15 cellular contexts compared by ENCODE assay signal in genomic region chr7:7773334-7774308, GRCh38. TPM values are rescaled to one million over a fixed set of nuclear protein-coding genes. Genes with fewer than 3 reads are reported as not detected.
DNase-seq lines count a peak whose midpoint lies in the region; ATAC-seq and TF ChIP-seq lines count a peak whose summit lies in the region.
"Had no signal": no experiment of that assay in that cellular context is flagged by ENCODE, and none has a peak within 500 bp of the region (broad histone marks: within the 10 kb centered on the region; RNA-seq: fewer than 3 reads in every experiment).

No MANE protein-coding gene starts in this region.

- no peaks in the 10 kb centered on the region for H3K9me3 ChIP-seq in spleen
- H3K9me3 ChIP-seq in transverse colon, result no peaks in the 10 kb centered on the region
- H3K9me3 ChIP-seq: A549, thoracic aorta had no signal

- H3K4me3 ChIP-seq in GM23338, result no peak overlapping the region; the same call in 1 of the 2 replicates
- no peak overlapping the region for H3K4me3 ChIP-seq in spleen
- H3K4me3 ChIP-seq in transverse colon, result no peak overlapping the region
- H3K4me3 ChIP-seq: A549, thoracic aorta had no signal

- intact Hi-C loops in spleen (cut with DNase I; ENCODE audit: low total_unique reads), result no loop called here
- intact Hi-C loops in transverse colon (cut with DNase I; ENCODE audit: low total_unique reads), result no loop called here

- H2AFZ ChIP-seq in GM23338, result no peak overlapping the region

- peaks cover 26% of the 10 kb centered on the region for H3K4me1 Mint-ChIP-seq in GM23338

- H3K9me2 ChIP-seq in GM23338 (ENCODE audit: insufficient read depth), result peaks cover 4% of the 10 kb centered on the region; the same call in 1 of the 2 replicates

- H4K20me1 ChIP-seq in GM23338 (replicated peaks; ENCODE audit: insufficient read depth), result no peaks in the 10 kb centered on the region

- no peak for TF ChIP-seq EP300 in transverse colon (IDR thresholded peaks at IDR 0.05; ENCODE audit: low read depth)

- H3K27ac ChIP-seq in GM23338 (ENCODE audit: low read depth) (no peak overlapping the region), spleen (peak overlapping the region in 5 of 8 donors; percentile 5 to 58 (median 54)), transverse colon (no peak overlapping the region)
- H3K27ac ChIP-seq: A549, thoracic aorta had no signal

- H3K4me2 ChIP-seq in GM23338, result peak overlapping the region; percentile 34; the same call in 1 of the 2 replicates
- H3K4me2 ChIP-seq: A549 had no signal

- ATAC-seq in GM23338 (peak; percentile 54), HG03460 (IDR thresholded peaks at IDR 0.05; ENCODE audit: unreplicated experiment) (peak; percentile 66)
- ATAC-seq: A549; activated CD8-positive, alpha-beta T cell treated with anti-CD3 and anti-CD28 coated beads, Interleukin-2, amount 10 ng/mL, durations not matched to agents 7 days and 5 days; Right ventricle myocardium inferior had no signal

- no peaks in the 10 kb centered on the region for H3K36me3 Mint-ChIP-seq in GM23338 (ENCODE audit: low read depth)

- no peaks in the 10 kb centered on the region for H3K9me3 Mint-ChIP-seq in GM23338
- H3K9me3 Mint-ChIP-seq: nephron had no signal

- no peaks in the 10 kb centered on the region for H3F3A ChIP-seq in GM23338 (replicated peaks; ENCODE audit: low read depth)

- peak overlapping the region; percentile 61 for H3K27ac Mint-ChIP-seq in GM23338
- H3K27ac Mint-ChIP-seq: activated CD8-positive, alpha-beta T cell treated with anti-CD3 and anti-CD28 coated beads, Interleukin-2, amount 10 ng/mL, durations not matched to agents 7 days and 5 days had no signal

- H3K4me1 ChIP-seq in GM23338 (ENCODE audit: insufficient read depth) (peaks cover 23% of the 10 kb centered on the region), spleen (peaks cover 0 to 33% (median 22%) of the 10 kb centered on the region in 6 donors), transverse colon (peaks cover 0 to 15% (median 0%) of the 10 kb centered on the region in 4 donors)
- H3K4me1 ChIP-seq: A549 had no signal

- 64 to 80% (median 78%) methylated on average over 3 of the region's 3 CpGs for WGBS in spleen, 5 donors
- WGBS in transverse colon (ENCODE audit: low coverage in 1 of 2), 2 donors, result 81 to 100% methylated on average over 2 to 3 of the region's 3 CpGs

- TF ChIP-seq CTCF in GM23338 (conservative IDR thresholded peaks at IDR 0.05; ENCODE audit: low read depth in 2 of 2) (no peak), spleen (IDR thresholded peaks at IDR 0.05 in 8 of 11, conservative IDR thresholded peaks at IDR 0.05 in 3 of 11) (no peak), GM13977 (IDR thresholded peaks at IDR 0.05; ENCODE audit: extremely low read depth, insufficient read depth, missing control alignments) (no peak), transverse colon (IDR thresholded peaks at IDR 0.05) (no peak)

- H3K4me3 Mint-ChIP-seq in GM23338, result no peak overlapping the region
- H3K4me3 Mint-ChIP-seq: nephron had no signal

- DNase-seq in NCI-H1092 treated with DMSO at 0.1 percent for 48 hours (lab: John Stamatoyannopoulos, UW), result peak; percentile 43
- DNase-seq in NCI-H1092 (lab: John Stamatoyannopoulos, UW), result no peak
- no peak for DNase-seq in GM23338 (ENCODE audit: low spot score)
- no peak for DNase-seq in spleen
- DNase-seq in GM13977 (ENCODE audit: low spot score), result no peak
- no peak for DNase-seq in RPMI8226
- no peak for DNase-seq in transverse colon
- DNase-seq: activated CD8-positive, alpha-beta T cell treated with anti-CD3 and anti-CD28 coated beads, Interleukin-2, amount 10 ng/mL, durations not matched to agents 7 days and 5 days; anterior cingulate cortex; NCI-H187 had no signal

- H3K27me3 ChIP-seq in GM23338 (ENCODE audit: insufficient read depth), result no peaks in the 10 kb centered on the region
- H3K27me3 ChIP-seq in spleen (replicated peaks in 1 of 7), result no peaks in the 10 kb centered on the region
- H3K27me3 ChIP-seq in transverse colon, result no peaks in the 10 kb centered on the region

- H3K79me2 ChIP-seq in GM23338 (replicated peaks; ENCODE audit: insufficient read depth), result no peaks in the 10 kb centered on the region

- in situ Hi-C loops in GM13977 (cut with MboI; ENCODE audit: low pct_unique_long_range_greater_than_20kb, low sequenced_read_pairs, unreplicated experiment) (no loop called here), transverse colon (cut with MboI; ENCODE audit: low pct_ligation_motif_present in 1 of 4, low pct_unique_long_range_greater_than_20kb in 1 of 4, low sequenced_read_pairs in 3 of 4) (no loop called here)

- H3K36me3 ChIP-seq in GM23338 (ENCODE audit: insufficient read depth) (no peaks in the 10 kb centered on the region), spleen (no peaks in the 10 kb centered on the region), transverse colon (no peaks in the 10 kb centered on the region)
- H3K36me3 ChIP-seq: thoracic aorta had no signal

- TF ChIP-seq POLR2A in spleen (IDR thresholded peaks at IDR 0.05), result no peak
- no peak for TF ChIP-seq POLR2A in transverse colon (IDR thresholded peaks at IDR 0.05)

- H3K27me3 Mint-ChIP-seq in GM23338 (ENCODE audit: insufficient read depth, low read depth, poor library complexity), result peaks cover 1% of the 10 kb centered on the region

TF ChIP-seq in GM23338, 12 proteins besides CTCF, POLR2A, EP300 and RAD21:
- TF ChIP-seq, protein P1, sequence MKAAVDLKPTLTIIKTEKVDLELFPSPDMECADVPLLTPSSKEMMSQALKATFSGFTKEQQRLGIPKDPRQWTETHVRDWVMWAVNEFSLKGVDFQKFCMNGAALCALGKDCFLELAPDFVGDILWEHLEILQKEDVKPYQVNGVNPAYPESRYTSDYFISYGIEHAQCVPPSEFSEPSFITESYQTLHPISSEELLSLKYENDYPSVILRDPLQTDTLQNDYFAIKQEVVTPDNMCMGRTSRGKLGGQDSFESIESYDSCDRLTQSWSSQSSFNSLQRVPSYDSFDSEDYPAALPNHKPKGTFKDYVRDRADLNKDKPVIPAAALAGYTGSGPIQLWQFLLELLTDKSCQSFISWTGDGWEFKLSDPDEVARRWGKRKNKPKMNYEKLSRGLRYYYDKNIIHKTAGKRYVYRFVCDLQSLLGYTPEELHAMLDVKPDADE (IDR thresholded peaks at IDR 0.05), result no peak
- TF ChIP-seq, protein P2, sequence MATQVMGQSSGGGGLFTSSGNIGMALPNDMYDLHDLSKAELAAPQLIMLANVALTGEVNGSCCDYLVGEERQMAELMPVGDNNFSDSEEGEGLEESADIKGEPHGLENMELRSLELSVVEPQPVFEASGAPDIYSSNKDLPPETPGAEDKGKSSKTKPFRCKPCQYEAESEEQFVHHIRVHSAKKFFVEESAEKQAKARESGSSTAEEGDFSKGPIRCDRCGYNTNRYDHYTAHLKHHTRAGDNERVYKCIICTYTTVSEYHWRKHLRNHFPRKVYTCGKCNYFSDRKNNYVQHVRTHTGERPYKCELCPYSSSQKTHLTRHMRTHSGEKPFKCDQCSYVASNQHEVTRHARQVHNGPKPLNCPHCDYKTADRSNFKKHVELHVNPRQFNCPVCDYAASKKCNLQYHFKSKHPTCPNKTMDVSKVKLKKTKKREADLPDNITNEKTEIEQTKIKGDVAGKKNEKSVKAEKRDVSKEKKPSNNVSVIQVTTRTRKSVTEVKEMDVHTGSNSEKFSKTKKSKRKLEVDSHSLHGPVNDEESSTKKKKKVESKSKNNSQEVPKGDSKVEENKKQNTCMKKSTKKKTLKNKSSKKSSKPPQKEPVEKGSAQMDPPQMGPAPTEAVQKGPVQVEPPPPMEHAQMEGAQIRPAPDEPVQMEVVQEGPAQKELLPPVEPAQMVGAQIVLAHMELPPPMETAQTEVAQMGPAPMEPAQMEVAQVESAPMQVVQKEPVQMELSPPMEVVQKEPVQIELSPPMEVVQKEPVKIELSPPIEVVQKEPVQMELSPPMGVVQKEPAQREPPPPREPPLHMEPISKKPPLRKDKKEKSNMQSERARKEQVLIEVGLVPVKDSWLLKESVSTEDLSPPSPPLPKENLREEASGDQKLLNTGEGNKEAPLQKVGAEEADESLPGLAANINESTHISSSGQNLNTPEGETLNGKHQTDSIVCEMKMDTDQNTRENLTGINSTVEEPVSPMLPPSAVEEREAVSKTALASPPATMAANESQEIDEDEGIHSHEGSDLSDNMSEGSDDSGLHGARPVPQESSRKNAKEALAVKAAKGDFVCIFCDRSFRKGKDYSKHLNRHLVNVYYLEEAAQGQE (IDR thresholded peaks at IDR 0.05; ENCODE audit: unreplicated experiment), result no peak
- TF ChIP-seq EZH2 (IDR thresholded peaks at IDR 0.05; ENCODE audit: low read depth, unreplicated experiment), result no peak
- no peak for TF ChIP-seq ZNF331 (CRISPR knock-in tag; IDR thresholded peaks at IDR 0.05; ENCODE audit: low read depth)
- no peak for TF ChIP-seq CREB1 (CRISPR knock-in tag; IDR thresholded peaks at IDR 0.05; ENCODE audit: low read depth)
- TF ChIP-seq POLR2AphosphoS5 (IDR thresholded peaks at IDR 0.05; ENCODE audit: low read depth), result no peak

RNA-seq across cellular contexts. Expression of gene RPA3, which starts 55.2 kb away (rescaled TPM):
- total RNA-seq in GM23338 (2014; rRNA removed; shearing (Covaris generic)), result 57.4 and 74.9 TPM in 2 replicates
- polyA plus RNA-seq in GM23338 (2016; fragmentation: Nextera tagmentation; extraction: Ambion mirVana), result 284 and 287 TPM in 2 replicates
- total RNA-seq in spleen, result 10 to 100 TPM; 18.0 to 32.1 (median 25.4) TPM
- 10 to 100 TPM; 28.3 to 41.8 (median 41.0) TPM for polyA plus RNA-seq in spleen
- 10 to 100 TPM in 2 of 4 donors, 1 to 10 TPM in 2; 1.4 to 24.6 (median 7.6) TPM for total RNA-seq in transverse colon

Comparison
In these comparisons a context has a peak if more than half of its experiments do, and no peak if none do; other contexts are left out.
1. H3K27ac ChIP-seq: peak in spleen (5 of 8); none in GM23338 (single experiment) and transverse colon (0 of 4).